1 cellular context compared by ENCODE assay signal in the genomic region with DNA sequence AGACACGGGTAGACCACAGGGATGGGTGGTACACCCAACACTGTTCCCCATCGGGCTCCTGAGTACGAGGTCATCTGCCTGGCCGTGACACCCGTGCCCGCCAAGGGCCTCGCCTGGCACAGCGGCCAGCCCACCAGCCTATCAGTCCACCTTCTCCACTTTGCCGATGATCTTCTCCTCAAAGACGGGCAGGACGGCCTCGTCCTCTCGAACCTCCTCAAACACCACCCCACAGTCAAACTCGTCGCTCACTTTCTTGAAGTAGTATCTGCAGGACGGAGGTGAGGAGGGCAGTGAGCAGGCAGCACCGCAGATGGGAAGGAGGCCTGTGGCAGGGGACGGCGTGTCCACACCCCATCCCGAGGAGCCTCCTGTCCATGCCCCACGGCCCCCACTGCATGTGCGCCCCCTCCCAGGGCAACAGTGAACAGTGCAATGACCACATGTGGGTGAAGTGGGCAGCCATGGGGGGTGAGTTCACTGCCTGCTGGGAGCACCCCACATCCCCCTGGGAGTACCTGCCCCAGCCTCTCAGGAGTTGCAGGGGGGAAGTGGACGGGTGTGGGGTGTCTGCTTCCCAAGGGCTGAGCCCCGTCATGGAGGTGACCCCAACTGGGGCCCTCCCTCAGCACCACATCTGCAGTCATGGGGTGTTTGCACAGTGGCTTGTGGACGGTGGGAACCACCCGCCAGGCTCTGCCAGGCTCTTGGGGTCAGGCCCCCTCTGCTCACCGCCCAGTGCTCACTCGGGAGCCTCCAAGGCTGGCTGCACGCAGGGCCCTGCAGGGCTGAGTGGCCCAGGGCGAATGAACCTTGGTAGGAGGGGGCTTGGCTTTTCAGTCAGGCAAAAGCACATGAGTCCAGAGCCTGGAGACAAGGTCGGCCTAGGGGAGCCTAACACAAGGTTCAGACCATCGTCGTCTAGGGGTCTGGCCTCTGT.
TF ChIP-seq lines count a peak whose summit lies in the region.

No MANE protein-coding gene starts in this region.

TF ChIP-seq in WTC11, 78 proteins besides CTCF, POLR2A, EP300 and RAD21 (continued from another document):
- TF ChIP-seq MAX (CRISPR knock-in tag; IDR thresholded peaks at IDR 0.05) (no peak), NR1H2 (CRISPR knock-in tag; IDR thresholded peaks at IDR 0.05) (no peak), GTF2I (CRISPR knock-in tag; conservative IDR thresholded peaks at IDR 0.05) (no peak), RORB (CRISPR knock-in tag; IDR thresholded peaks at IDR 0.05) (no peak), ZNF232 (CRISPR knock-in tag; IDR thresholded peaks at IDR 0.05) (no peak), HMGA2 (CRISPR knock-in tag; IDR thresholded peaks at IDR 0.05) (no peak), ZNF423 (CRISPR knock-in tag; IDR thresholded peaks at IDR 0.05) (no peak), MXD4 (CRISPR knock-in tag; IDR thresholded peaks at IDR 0.05; ENCODE audit: borderline replicate concordance) (no peak), IRF2 (CRISPR knock-in tag; IDR thresholded peaks at IDR 0.05; ENCODE audit: borderline replicate concordance, low read depth) (no peak)
- TF ChIP-seq, protein P1, sequence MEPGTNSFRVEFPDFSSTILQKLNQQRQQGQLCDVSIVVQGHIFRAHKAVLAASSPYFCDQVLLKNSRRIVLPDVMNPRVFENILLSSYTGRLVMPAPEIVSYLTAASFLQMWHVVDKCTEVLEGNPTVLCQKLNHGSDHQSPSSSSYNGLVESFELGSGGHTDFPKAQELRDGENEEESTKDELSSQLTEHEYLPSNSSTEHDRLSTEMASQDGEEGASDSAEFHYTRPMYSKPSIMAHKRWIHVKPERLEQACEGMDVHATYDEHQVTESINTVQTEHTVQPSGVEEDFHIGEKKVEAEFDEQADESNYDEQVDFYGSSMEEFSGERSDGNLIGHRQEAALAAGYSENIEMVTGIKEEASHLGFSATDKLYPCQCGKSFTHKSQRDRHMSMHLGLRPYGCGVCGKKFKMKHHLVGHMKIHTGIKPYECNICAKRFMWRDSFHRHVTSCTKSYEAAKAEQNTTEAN (CRISPR knock-in tag; IDR thresholded peaks at IDR 0.05): no peak
TF ChIP-seq in WTC11: peak in this region for 0.
